In the genomic region with DNA sequence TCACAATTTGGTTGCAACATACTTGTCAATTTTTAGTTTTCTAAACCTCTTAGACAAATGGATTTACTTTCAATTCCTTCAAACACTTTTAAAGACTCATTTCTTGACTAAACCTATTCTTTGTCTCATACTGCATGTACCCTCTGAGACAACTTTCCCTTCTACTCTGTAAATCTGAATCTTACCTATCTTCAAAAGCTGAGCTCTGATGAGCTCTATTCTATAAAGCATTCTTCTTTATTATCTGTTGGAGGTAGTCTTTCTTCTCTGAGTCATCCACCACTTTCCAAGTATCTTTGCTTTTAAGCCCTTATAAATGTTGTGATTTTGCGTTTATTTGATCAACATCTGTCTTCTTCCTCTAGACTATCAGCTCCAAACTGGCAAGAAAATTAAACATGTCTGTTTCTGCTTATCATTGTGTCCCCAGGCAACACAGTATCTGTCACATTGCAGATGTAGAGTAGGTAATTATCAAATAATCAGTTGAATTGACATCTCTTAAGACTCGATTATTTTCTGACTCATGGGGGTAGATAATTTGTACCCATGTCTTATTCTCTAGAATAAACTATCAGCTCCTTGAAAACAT, we compare ENCODE assay signal across 20 cellular contexts.
"Had no signal": no experiment of that assay in that cellular context is flagged by ENCODE, and none has a peak within 500 bp of the region (broad histone marks: within the 10 kb centered on the region; RNA-seq: fewer than 3 reads in every experiment).

No MANE protein-coding gene starts in this region.

- H3K4me1 Mint-ChIP-seq: activated CD4-positive, alpha-beta T cell treated with anti-CD3 and anti-CD28 coated beads, Interleukin-2, amount 10 ng/mL, durations not matched to agents 7 days and 5 days; activated T-helper 17 cell treated with anti-CD3 and anti-CD28 coated beads, Interleukin-2, amount 50 U/mL, for 72 hours; central memory CD8-positive, alpha-beta T cell; endodermal cell; T-helper 17 cell had no signal

- H3K9me3 Mint-ChIP-seq: activated CD4-positive, alpha-beta T cell treated with anti-CD3 and anti-CD28 coated beads, Interleukin-2, amount 10 ng/mL, durations not matched to agents 7 days and 5 days; activated T-cell treated with anti-CD3 and anti-CD28 coated beads, Interleukin-2, amount 50 U/mL, for 24 hours; activated T-helper 17 cell treated with anti-CD3 and anti-CD28 coated beads, Interleukin-2, amount 50 U/mL, for 72 hours; central memory CD8-positive, alpha-beta T cell; endodermal cell; natural killer cell treated with Interleukin-12 subunit alpha and Interleukin-12 subunit beta and Interleukin-15 and Interleukin-18, amount 100 ng/mL, for 72 hours had no signal

- H3K36me3 Mint-ChIP-seq: activated naive CD4-positive, alpha-beta T cell treated with anti-CD3 and anti-CD28 coated beads, Interleukin-2, amount 50 U/mL, for 72 hours; natural killer cell treated with Interleukin-12 subunit alpha and Interleukin-12 subunit beta and Interleukin-15 and Interleukin-18, amount 100 ng/mL, for 72 hours had no signal

- H3K27me3 Mint-ChIP-seq: activated CD4-positive, alpha-beta T cell treated with anti-CD3 and anti-CD28 coated beads, Interleukin-2, amount 10 ng/mL, durations not matched to agents 7 days and 5 days; activated T-cell treated with anti-CD3 and anti-CD28 coated beads, Interleukin-2, amount 50 U/mL, for 24 hours; natural killer cell treated with Interleukin-12 subunit alpha and Interleukin-12 subunit beta and Interleukin-15 and Interleukin-18, amount 100 ng/mL, for 72 hours; progenitor cell of endocrine pancreas; T-helper 17 cell had no signal

- H3K27me3 ChIP-seq: breast epithelium, colonic mucosa, spleen had no signal

- H3K4me1 ChIP-seq: breast epithelium, colonic mucosa, spleen had no signal

- H3K9me3 ChIP-seq: breast epithelium, colonic mucosa, left ventricle myocardium inferior, spleen had no signal

- H3K4me3 ChIP-seq: breast epithelium, colonic mucosa, left ventricle myocardium inferior, spleen had no signal

- ATAC-seq: activated naive CD4-positive, alpha-beta T cell treated with anti-CD3 and anti-CD28 coated beads, Interleukin-2, amount 50 U/mL, for 72 hours; activated T-helper 17 cell treated with anti-CD3 and anti-CD28 coated beads, Interleukin-2, amount 50 U/mL, for 72 hours; natural killer cell treated with Interleukin-12 subunit alpha and Interleukin-12 subunit beta and Interleukin-15 and Interleukin-18, amount 100 ng/mL, for 72 hours; T-helper 17 cell had no signal

- H3K27ac ChIP-seq: breast epithelium, colonic mucosa, left ventricle myocardium inferior, spleen, WERI-Rb-1 had no signal

- DNase-seq: activated CD4-positive, alpha-beta T cell treated with anti-CD3 and anti-CD28 coated beads, Interleukin-2, amount 10 ng/mL, durations not matched to agents 7 days and 5 days; activated CD4-positive, CD25-positive, alpha-beta regulatory T cell treated with anti-CD3 and anti-CD28 coated beads, Interleukin-2, amount 50 U/mL, for 72 hours; activated T-cell treated with anti-CD3 and anti-CD28 coated beads, Interleukin-2, amount 50 U/mL, for 24 hours; colonic mucosa; endodermal cell; kidney glomerular epithelial cell; left ventricle myocardium inferior; midbrain; spleen; stimulated activated CD4-positive, alpha-beta T cell treated with anti-CD3 and anti-CD28 coated beads, Interleukin-4, amount 100 ng/mL, for 24 hours; stimulated activated naive CD4-positive, alpha-beta T cell treated with Interleukin-2 at 50 U/mL for 16 hours; SW 1271; T-helper 17 cell; WERI-Rb-1 had no signal

- H3K36me3 ChIP-seq: breast epithelium, colonic mucosa, left ventricle myocardium inferior, spleen, WERI-Rb-1 had no signal

- H3K4me3 Mint-ChIP-seq: activated CD4-positive, alpha-beta T cell treated with anti-CD3 and anti-CD28 coated beads, Interleukin-2, amount 10 ng/mL, durations not matched to agents 7 days and 5 days; activated T-cell treated with anti-CD3 and anti-CD28 coated beads, Interleukin-2, amount 50 U/mL, for 24 hours; activated T-helper 17 cell treated with anti-CD3 and anti-CD28 coated beads, Interleukin-2, amount 50 U/mL, for 72 hours; central memory CD8-positive, alpha-beta T cell; endodermal cell; natural killer cell treated with Interleukin-12 subunit alpha and Interleukin-12 subunit beta and Interleukin-15 and Interleukin-18, amount 100 ng/mL, for 72 hours; T-helper 17 cell had no signal

- H3K27ac Mint-ChIP-seq: activated CD4-positive, alpha-beta T cell treated with anti-CD3 and anti-CD28 coated beads, Interleukin-2, amount 10 ng/mL, durations not matched to agents 7 days and 5 days; activated naive CD4-positive, alpha-beta T cell treated with anti-CD3 and anti-CD28 coated beads, Interleukin-2, amount 50 U/mL, for 72 hours; activated T-cell treated with anti-CD3 and anti-CD28 coated beads, Interleukin-2, amount 50 U/mL, for 24 hours; activated T-helper 17 cell treated with anti-CD3 and anti-CD28 coated beads, Interleukin-2, amount 50 U/mL, for 72 hours; endodermal cell; natural killer cell treated with Interleukin-12 subunit alpha and Interleukin-12 subunit beta and Interleukin-15 and Interleukin-18, amount 100 ng/mL, for 72 hours; progenitor cell of endocrine pancreas; T-helper 17 cell had no signal
